23 cellular contexts compared by ENCODE assay signal in genomic region chr14:74259513-74259912, GRCh38. TPM values are rescaled to one million over a fixed set of nuclear protein-coding genes. Genes with fewer than 3 reads are reported as not detected.
"Had no signal": no experiment of that assay in that cellular context is flagged by ENCODE, and none has a peak within 500 bp of the region (broad histone marks: within the 10 kb centered on the region; RNA-seq: fewer than 3 reads in every experiment).

No MANE protein-coding gene starts in this region.

- H3K36me3 ChIP-seq: cardiac muscle cell, lower lobe of right lung, ovary, thoracic aorta had no signal

- H3K27me3 Mint-ChIP-seq: activated naive CD8-positive, alpha-beta T cell treated with anti-CD3 and anti-CD28 coated beads for 36 hours had no signal

- DNase-seq: activated CD4-positive, alpha-beta T cell treated with anti-CD3 and anti-CD28 coated beads, Interleukin-2, amount 50 U/mL, for 1 hour; activated CD8-positive, alpha-beta memory T cell treated with anti-CD3 and anti-CD28 coated beads for 24 hours; activated CD8-positive, alpha-beta memory T cell treated with anti-CD3 and anti-CD28 coated beads, Interleukin-2, amount 50 U/mL, for 48 hours; activated gamma-delta T cell; activated naive CD8-positive, alpha-beta T cell treated with anti-CD3 and anti-CD28 coated beads for 36 hours; amniotic stem cell; dermis blood vessel endothelial cell; effector memory CD4-positive, alpha-beta T cell; foreskin fibroblast; lower lobe of right lung; ovary; stimulated activated CD4-positive, alpha-beta T cell treated with anti-CD3 and anti-CD28 coated beads, Interleukin-4, amount 100 ng/mL, for 24 hours; T1000 had no signal

- H3K4me3 Mint-ChIP-seq: activated naive CD8-positive, alpha-beta T cell treated with anti-CD3 and anti-CD28 coated beads for 36 hours; stimulated activated memory B cell treated with anti-CD40 and anti-IgM and Interleukin-4, amounts not matched to agents 10 μg/mL and 1 μg/mL and 100 μg/mL, for 72 hours had no signal

- ATAC-seq: activated CD4-positive, CD25-positive, alpha-beta regulatory T cell treated with anti-CD3 and anti-CD28 coated beads, Interleukin-2, amount 50 U/mL, for 24 hours; lower lobe of right lung; stimulated activated memory B cell treated with anti-CD40 and anti-IgM and Interleukin-4, amounts not matched to agents 10 μg/mL and 1 μg/mL and 100 μg/mL, for 72 hours had no signal

- H3K27ac ChIP-seq: cardiac muscle cell, lower lobe of right lung, ovary, SK-N-MC, thoracic aorta had no signal

- H3K9me3 Mint-ChIP-seq: activated naive CD8-positive, alpha-beta T cell treated with anti-CD3 and anti-CD28 coated beads for 36 hours; stimulated activated memory B cell treated with anti-CD40 and anti-IgM and Interleukin-4, amounts not matched to agents 10 μg/mL and 1 μg/mL and 100 μg/mL, for 72 hours had no signal

- H3K9me3 ChIP-seq: lower lobe of right lung, ovary, thoracic aorta had no signal

- H3K36me3 Mint-ChIP-seq: activated naive CD8-positive, alpha-beta T cell treated with anti-CD3 and anti-CD28 coated beads for 36 hours; stimulated activated memory B cell treated with anti-CD40 and anti-IgM and Interleukin-4, amounts not matched to agents 10 μg/mL and 1 μg/mL and 100 μg/mL, for 72 hours had no signal

- H3K27me3 ChIP-seq: ovary had no signal

- H3K4me2 ChIP-seq: smooth muscle cell had no signal

- H3K4me3 ChIP-seq: cardiac muscle cell, lower lobe of right lung, ovary, SK-N-MC, smooth muscle cell, thoracic aorta had no signal

- H3K27ac Mint-ChIP-seq: activated naive CD8-positive, alpha-beta T cell treated with anti-CD3 and anti-CD28 coated beads for 36 hours; stimulated activated memory B cell treated with anti-CD40 and anti-IgM and Interleukin-4, amounts not matched to agents 10 μg/mL and 1 μg/mL and 100 μg/mL, for 72 hours had no signal

RNA-seq across cellular contexts. Expression of gene VSX2, which starts 20.3 kb away (rescaled TPM):
- total RNA-seq: activated naive CD8-positive, alpha-beta T cell treated with anti-CD3 and anti-CD28 coated beads for 36 hours; cardiac muscle cell; chondrocyte; dermis blood vessel endothelial cell; glomerular endothelial cell; lower lobe of right lung; ovary; sciatic nerve; smooth muscle cell; thoracic aorta; ureter had no signal
- polyA plus RNA-seq: cardiac muscle cell, ovary, smooth muscle cell had no signal
